Comparison of ENCODE assay signal across 10 cellular contexts in the genomic region with DNA sequence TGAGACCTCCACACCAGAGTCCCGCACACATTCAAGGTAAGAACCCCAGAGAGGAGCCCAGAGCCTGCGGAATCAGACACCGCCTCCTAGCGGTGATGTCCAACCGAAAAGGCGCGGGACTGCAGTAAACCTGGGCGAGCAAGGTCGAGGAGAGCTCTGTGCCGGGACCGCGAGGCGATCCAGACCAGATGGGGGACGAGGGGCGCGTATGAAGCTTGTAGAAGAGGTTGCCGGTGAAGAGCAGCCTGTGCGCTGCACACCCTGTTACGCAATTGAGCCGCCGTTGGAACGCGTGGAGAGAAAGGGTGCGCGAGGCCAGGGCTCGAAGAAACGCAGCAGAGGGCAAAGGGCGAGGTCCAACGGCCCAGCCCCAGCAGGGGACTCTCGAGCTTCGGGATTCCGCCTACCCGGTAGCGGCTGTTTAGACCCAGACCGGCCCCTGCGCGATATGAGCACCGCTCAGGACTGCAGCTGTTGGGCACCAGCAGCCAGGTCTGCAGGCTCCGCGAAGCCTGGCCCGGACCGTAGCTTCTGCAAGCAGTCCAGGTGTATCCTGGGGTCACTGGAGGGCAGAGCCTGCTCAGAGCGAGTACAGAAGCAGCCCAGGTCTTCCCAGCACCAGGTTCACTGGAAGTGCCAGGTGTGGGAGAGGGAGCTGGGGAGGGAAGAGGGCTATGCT.
DNase-seq lines count a peak whose midpoint lies in the region; ATAC-seq, FAIRE-seq and TF ChIP-seq lines count a peak whose summit lies in the region.
"Had no signal": no experiment of that assay in that cellular context is flagged by ENCODE, and none has a peak within 500 bp of the region (broad histone marks: within the 10 kb centered on the region; RNA-seq: fewer than 3 reads in every experiment).

No MANE protein-coding gene starts in this region.

- H3K4me1 ChIP-seq in CD8-positive, alpha-beta T cell (ENCODE audit: insufficient read depth, low read length), result peaks cover 11% of the 10 kb centered on the region
- H3K4me1 ChIP-seq in fibroblast of lung (ENCODE audit: control insufficient read depth, extremely low read depth, insufficient read depth, low read length) (no peaks in the 10 kb centered on the region), pancreas (peaks cover 0 to 7% (median 0%) of the 10 kb centered on the region in 3 donors)

- peak overlapping the region; percentile 75 for H3K4me3 Mint-ChIP-seq in CD8-positive, alpha-beta T cell

- H3K4me3 ChIP-seq in CD8-positive, alpha-beta T cell (ENCODE audit: low read depth, low read length), result no peak overlapping the region
- H3K4me3 ChIP-seq in fibroblast of lung (replicated peaks in 1 of 4; ENCODE audit: control extremely low read depth in 1 of 4, insufficient read depth in 1 of 4, low read depth in 3 of 4, low read length in 4 of 4) (no peak overlapping the region), pancreas (peak overlapping the region in 2 of 4 donors; percentile 18)

- no peaks in the 10 kb centered on the region for H3K36me3 ChIP-seq in CD8-positive, alpha-beta T cell (ENCODE audit: insufficient read depth, low read length)
- H3K36me3 ChIP-seq in fibroblast of lung (ENCODE audit: control insufficient read depth, insufficient read depth, low read length) (no peaks in the 10 kb centered on the region), pancreas (no peaks in the 10 kb centered on the region)
- H3K36me3 ChIP-seq: neutrophil had no signal

- no peak for FAIRE-seq in pancreas (lab: Jason Lieb, UNC)
- FAIRE-seq: GM18507 had no signal

- no peaks in the 10 kb centered on the region for H3K79me2 ChIP-seq in fibroblast of lung (ENCODE audit: control insufficient read depth, insufficient read depth, low read length)

- H3K27ac Mint-ChIP-seq in CD8-positive, alpha-beta T cell, result no peak overlapping the region

- no peaks in the 10 kb centered on the region for H3K27me3 ChIP-seq in CD8-positive, alpha-beta T cell (ENCODE audit: insufficient read depth, low read length)
- H3K27me3 ChIP-seq in fibroblast of lung (ENCODE audit: control insufficient read depth, insufficient read depth, low read length), result no peaks in the 10 kb centered on the region
- H3K27me3 ChIP-seq in pancreas, result no peaks in the 10 kb centered on the region

- TF ChIP-seq CTCF in CD8-positive, alpha-beta T cell (IDR thresholded peaks at IDR 0.05), result no peak
- TF ChIP-seq CTCF in VCaP (conservative IDR thresholded peaks at IDR 0.05) (no peak), fibroblast of lung (conservative IDR thresholded peaks at IDR 0.05 in 1 of 2, IDR thresholded peaks at IDR 0.05 in 1 of 2; ENCODE audit: low read depth in 1 of 2, low read length in 2 of 2) (peak; percentile 28 to 38), pancreas (IDR thresholded peaks at IDR 0.05) (peak in 1 of 4 donors; percentile 21)

- CTCF ChIA-PET in CD8-positive, alpha-beta T cell (lab: Charles Lee), result interaction anchor here (0.7 to 2.3 kb wide), 16 partner anchors 9 to 255 kb away, joined by 3 to 12 read pairs (median 4); partner anchors contain the start of gene ZNF30

- peak in 2 of 7 experiments; percentile 36 to 44 for DNase-seq in CD8-positive, alpha-beta T cell
- DNase-seq in fibroblast of lung (ENCODE audit: low read depth in 2 of 2) (peak in 1 of 2 donors; percentile 1), pancreas (peak in 4 of 6 donors; percentile 10 to 71 (median 36)), NOMO-1 (lab: John Stamatoyannopoulos, UW; ENCODE audit: unreplicated experiment in 2 of 2) (no peak), NCI-H2171 (lab: John Stamatoyannopoulos, UW) (no peak), Ammon's horn (ENCODE audit: low spot score) (no peak)

- H3K9me3 Mint-ChIP-seq in CD8-positive, alpha-beta T cell, result no peaks in the 10 kb centered on the region

- POLR2A ChIA-PET in CD8-positive, alpha-beta T cell (lab: Charles Lee), result interaction anchor here (0.9 to 1.5 kb wide), 3 partner anchors 88 to 135 kb away, joined by 3 to 8 read pairs (median 3); partner anchors contain the start of gene ZNF30

- H3K27me3 Mint-ChIP-seq in CD8-positive, alpha-beta T cell (ENCODE audit: low read depth), result no peaks in the 10 kb centered on the region

- no peak overlapping the region for H3K27ac ChIP-seq in CD8-positive, alpha-beta T cell (ENCODE audit: low read depth, low read length)
- H3K27ac ChIP-seq in VCaP, result peak overlapping the region; percentile 99
- H3K27ac ChIP-seq in fibroblast of lung (ENCODE audit: insufficient read depth, low read length), result no peak overlapping the region
- H3K27ac ChIP-seq in pancreas, result no peak overlapping the region
- H3K27ac ChIP-seq: neutrophil had no signal

- no peak overlapping the region for H3K9ac ChIP-seq in fibroblast of lung (ENCODE audit: insufficient read depth, low read length)

- no peaks in the 10 kb centered on the region for H4K20me1 ChIP-seq in fibroblast of lung (ENCODE audit: control insufficient read depth, extremely low read depth, insufficient read depth, low read length)

- no peak overlapping the region for H2AFZ ChIP-seq in fibroblast of lung (ENCODE audit: low read length)

- no peak overlapping the region for H3K4me2 ChIP-seq in fibroblast of lung (ENCODE audit: extremely low read depth, insufficient read depth, low read length)

- WGBS in pancreas, 2 donors, result 11 to 15% methylated on average over 43 of the region's 43 CpGs

- H3K9me3 ChIP-seq in CD8-positive, alpha-beta T cell (ENCODE audit: low read length), result no peaks in the 10 kb centered on the region
- no peaks in the 10 kb centered on the region for H3K9me3 ChIP-seq in fibroblast of lung (ENCODE audit: control insufficient read depth, insufficient read depth, low read depth, low read length)
- H3K9me3 ChIP-seq in pancreas, result no peaks in the 10 kb centered on the region
- H3K9me3 ChIP-seq: neutrophil had no signal

- peaks cover 19% of the 10 kb centered on the region for H3K4me1 Mint-ChIP-seq in CD8-positive, alpha-beta T cell (ENCODE audit: low read depth)

- H3K36me3 Mint-ChIP-seq in CD8-positive, alpha-beta T cell, result no peaks in the 10 kb centered on the region

- intact Hi-C loops in CD8-positive, alpha-beta T cell (cut with DNase I, micrococcal nuclease), result loop anchor here (1.0 to 10.0 kb wide), 4 partner anchors 88 to 256 kb away; partner anchors contain the start of gene ZNF30 (in 1 of the 2)
- intact Hi-C loops in pancreas (cut with DNase I), result no loop called here

- ATAC-seq in CD8-positive, alpha-beta T cell, result peak; percentile 38
- ATAC-seq in pancreas (peak; percentile 63 to 85 (median 76)), HG02981 (IDR thresholded peaks at IDR 0.05; ENCODE audit: unreplicated experiment) (no peak)

Comparison
In these comparisons a context has a peak if more than half of its experiments do, and no peak if none do; other contexts are left out.
1. DNase-seq: peak in pancreas (4 of 6); none in NOMO-1 (0 of 2), NCI-H2171 (single experiment) and Ammon's horn (single experiment).
2. CTCF ChIP-seq: peak in fibroblast of lung (2 of 2); none in CD8-positive, alpha-beta T cell (single experiment) and VCaP (single experiment).
3. intact Hi-C loops: an anchor here in CD8-positive, alpha-beta T cell (1.0 to 10.0 kb wide); none called in pancreas.